Comparison of ENCODE assay signal across 11 cellular contexts in the genomic region with DNA sequence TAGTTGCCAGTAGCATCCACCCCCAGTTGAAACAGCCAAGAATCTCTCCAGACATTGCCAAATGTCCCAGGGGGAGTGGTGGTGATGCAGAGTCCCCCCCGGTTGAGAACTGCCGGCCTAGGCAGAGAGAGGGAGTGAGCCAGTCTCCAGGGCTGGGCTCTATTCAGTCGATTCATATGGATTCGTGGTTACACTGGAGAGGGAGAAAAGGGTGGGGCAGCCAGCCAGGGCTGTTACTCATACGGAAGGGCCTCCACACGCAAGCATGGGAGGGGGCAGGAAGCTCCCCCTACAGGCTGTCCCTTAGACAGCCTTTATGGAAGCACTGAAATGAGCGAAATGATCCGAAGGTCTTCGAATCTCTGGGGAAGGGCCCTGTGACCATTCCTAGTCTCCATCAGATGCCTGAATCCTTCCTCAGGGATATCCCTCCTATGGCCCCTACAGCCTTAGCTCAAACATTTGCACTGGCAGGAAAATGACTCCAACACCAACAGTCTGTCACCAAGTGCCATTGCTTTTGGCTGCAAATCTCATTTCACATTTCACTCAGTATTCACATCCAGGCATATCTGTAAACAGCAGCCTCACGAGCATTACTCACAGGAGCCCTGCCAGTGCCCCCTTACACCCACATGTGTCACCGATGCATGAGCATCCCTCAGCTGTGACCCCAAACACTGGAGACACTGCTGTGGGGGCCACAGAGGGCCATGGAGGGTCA. TPM values are rescaled to one million over a fixed set of nuclear protein-coding genes. Genes with fewer than 3 reads are reported as not detected.
A peak's percentile ranks its signal among the peaks of the same experiment; 100 is the strongest.
DNase-seq lines count a peak whose midpoint lies in the region; ATAC-seq and TF ChIP-seq lines count a peak whose summit lies in the region.
"Had no signal": no experiment of that assay in that cellular context is flagged by ENCODE, and none has a peak within 500 bp of the region (broad histone marks: within the 10 kb centered on the region; RNA-seq: fewer than 3 reads in every experiment).

No MANE protein-coding gene starts in this region.

- H3F3A ChIP-seq in MM.1S (ENCODE audit: insufficient read depth, low read length): no peaks in the 10 kb centered on the region

- DNase-seq in AG04449 (ENCODE audit: low read depth, low spot score): peak; percentile 50
- peak; percentile 88 for DNase-seq in HFFc6
- peak; percentile 70 for DNase-seq in amniotic stem cell (lab: John Stamatoyannopoulos, UW)
- peak; percentile 86 for DNase-seq in iris pigment epithelial cell (ENCODE audit: low read depth)
- DNase-seq in CD4-positive, alpha-beta memory T cell: no peak
- DNase-seq in NCI-H524 (lab: John Stamatoyannopoulos, UW): no peak
- no peak for DNase-seq in MM.1S
- DNase-seq: activated B cell treated with CpG ODN at 0.5 μM for 24 hours, pancreas had no signal

- H3K36me3 ChIP-seq in CD4-positive, alpha-beta memory T cell (ENCODE audit: insufficient read depth, low read length): no peaks in the 10 kb centered on the region
- H3K36me3 ChIP-seq in MM.1S (replicated peaks; ENCODE audit: insufficient read depth, low read length): no peaks in the 10 kb centered on the region
- H3K36me3 ChIP-seq: pancreas had no signal

- no peak for ATAC-seq in HG03442 (IDR thresholded peaks at IDR 0.05; ENCODE audit: unreplicated experiment)
- ATAC-seq: pancreas had no signal

- no peaks in the 10 kb centered on the region for H3K9me3 ChIP-seq in CD4-positive, alpha-beta memory T cell (ENCODE audit: control insufficient read depth in 1 of 2, low read length in 2 of 2)
- H3K9me3 ChIP-seq in MM.1S (replicated peaks; ENCODE audit: insufficient read depth, low read length): no peaks in the 10 kb centered on the region
- H3K9me3 ChIP-seq: pancreas had no signal

- POLR2A ChIA-PET in AG04449 (lab: Yijun Ruan, JAX): interaction anchor here (1.2 kb wide), 1 partner anchor 20 kb away, joined by 3 read pairs; no protein-coding TSS in a partner anchor
- POLR2A ChIA-PET in CD4-positive, alpha-beta memory T cell (lab: Charles Lee; ENCODE audit: partially characterized antibody): no interaction called here

- intact Hi-C loops in CD4-positive, alpha-beta memory T cell (cut with micrococcal nuclease): no loop called here

- peaks cover 29% of the 10 kb centered on the region for H3K4me1 Mint-ChIP-seq in HFFc6 (ENCODE audit: low read depth)
- H3K4me1 Mint-ChIP-seq in CD4-positive, alpha-beta memory T cell: no peaks in the 10 kb centered on the region
- H3K4me1 Mint-ChIP-seq: activated B cell treated with CpG ODN at 0.5 μM for 24 hours had no signal

- no peaks in the 10 kb centered on the region for H4K20me1 ChIP-seq in MM.1S (ENCODE audit: insufficient read depth, low read length)

- no peak overlapping the region for H3K4me3 Mint-ChIP-seq in HFFc6
- no peak overlapping the region for H3K4me3 Mint-ChIP-seq in CD4-positive, alpha-beta memory T cell
- H3K4me3 Mint-ChIP-seq: activated B cell treated with CpG ODN at 0.5 μM for 24 hours; dendritic cell treated with granulocyte-macrophage colony-stimulating factor and Interleukin-4, amounts not matched to agents 40 ng/mL and 50 ng/mL, for 4 days had no signal

- CTCF ChIA-PET in AG04449 (lab: Yijun Ruan, JAX): interaction anchor here (0.7 to 25.6 kb wide), 13 partner anchors 7 to 151 kb away, joined by 3 to 1135 read pairs (median 5); a partner anchor contains a TSS
- CTCF ChIA-PET in CD4-positive, alpha-beta memory T cell (lab: Charles Lee; ENCODE audit: partially characterized antibody): interaction anchor here (1.6 kb wide), 1 partner anchor 11 kb away, joined by 3 read pairs; no protein-coding TSS in a partner anchor

- H3K79me2 ChIP-seq in MM.1S (ENCODE audit: low read length): no peaks in the 10 kb centered on the region

- H3K36me3 Mint-ChIP-seq in HFFc6 (ENCODE audit: low read depth): no peaks in the 10 kb centered on the region
- no peaks in the 10 kb centered on the region for H3K36me3 Mint-ChIP-seq in CD4-positive, alpha-beta memory T cell

- no peak overlapping the region for H3K4me2 ChIP-seq in MM.1S (ENCODE audit: low read depth, low read length)

- H3K27ac Mint-ChIP-seq in HFFc6: peak overlapping the region; percentile 74
- no peak overlapping the region for H3K27ac Mint-ChIP-seq in CD4-positive, alpha-beta memory T cell
- H3K27ac Mint-ChIP-seq: activated B cell treated with CpG ODN at 0.5 μM for 24 hours; dendritic cell treated with granulocyte-macrophage colony-stimulating factor and Interleukin-4, amounts not matched to agents 40 ng/mL and 50 ng/mL, for 4 days had no signal

- H3K9ac ChIP-seq in MM.1S (ENCODE audit: low read length): no peak overlapping the region

- no peaks in the 10 kb centered on the region for H3K9me2 ChIP-seq in MM.1S (replicated peaks; ENCODE audit: insufficient read depth, low read length)

- no peaks in the 10 kb centered on the region for H3K27me3 ChIP-seq in CD4-positive, alpha-beta memory T cell (ENCODE audit: insufficient read depth, low read length)
- no peaks in the 10 kb centered on the region for H3K27me3 ChIP-seq in MM.1S (replicated peaks; ENCODE audit: insufficient read depth, low read length)
- H3K27me3 ChIP-seq: pancreas had no signal

- no peaks in the 10 kb centered on the region for H3K4me1 ChIP-seq in CD4-positive, alpha-beta memory T cell (ENCODE audit: insufficient read depth, low read length)
- peaks cover 4% of the 10 kb centered on the region; the same call in 1 of the 2 replicates for H3K4me1 ChIP-seq in MM.1S (ENCODE audit: low read length)

- H3K27ac ChIP-seq in CD4-positive, alpha-beta memory T cell (ENCODE audit: low read depth, low read length): no peak overlapping the region
- H3K27ac ChIP-seq in MM.1S (ENCODE audit: low read length): no peak overlapping the region
- H3K27ac ChIP-seq: pancreas had no signal

- TF ChIP-seq CTCF in AG04449 (IDR thresholded peaks at IDR 0.05; ENCODE audit: insufficient read depth, low read length, missing control alignments) (peak; percentile 67), HFFc6 (IDR thresholded peaks at IDR 0.05) (peak; percentile 81), MM.1S (IDR thresholded peaks at IDR 0.05; ENCODE audit: low read length) (no peak)

- no peak overlapping the region for H2AFZ ChIP-seq in MM.1S (ENCODE audit: low read length)

- no peaks in the 10 kb centered on the region for H3K9me3 Mint-ChIP-seq in HFFc6
- H3K9me3 Mint-ChIP-seq in CD4-positive, alpha-beta memory T cell: no peaks in the 10 kb centered on the region
- H3K9me3 Mint-ChIP-seq: activated B cell treated with CpG ODN at 0.5 μM for 24 hours; dendritic cell treated with granulocyte-macrophage colony-stimulating factor and Interleukin-4, amounts not matched to agents 40 ng/mL and 50 ng/mL, for 4 days had no signal

- H3K4me3 ChIP-seq in AG04449 (ENCODE audit: low read depth, low read length) (no peak overlapping the region), MM.1S (ENCODE audit: low read length) (no peak overlapping the region)
- no peak overlapping the region for H3K4me3 ChIP-seq in CD4-positive, alpha-beta memory T cell (ENCODE audit: low read length in 2 of 2)
- H3K4me3 ChIP-seq: pancreas had no signal

- peaks cover 8% of the 10 kb centered on the region for H3K27me3 Mint-ChIP-seq in HFFc6 (ENCODE audit: insufficient read depth)
- peaks cover 5 to 7% of the 10 kb centered on the region in 2 donors for H3K27me3 Mint-ChIP-seq in CD4-positive, alpha-beta memory T cell

RNA-seq across cellular contexts. Expression of a gene that starts 18.4 kb away (rescaled TPM):
- 10 to 100 TPM in 1 of 6 experiments, 1 to 10 TPM in 5; 7.8 to 10.2 (median 8.6) TPM for total RNA-seq in HFFc6 (2021; fragmentation: NEBNext Ultra II Directional; extraction: Animal tissue kit (Norgen Biotek cat#: 25700))
- total RNA-seq in CD4-positive, alpha-beta memory T cell: under 1 TPM; 0.25 to 0.70 TPM
- under 1 TPM; 0.13 to 0.30 TPM for polyA plus RNA-seq in CD4-positive, alpha-beta memory T cell

RNA-seq across cellular contexts. Expression of a gene that starts 29.5 kb away (rescaled TPM):
- 10 to 100 TPM; 72.9 to 95.1 (median 85.0) TPM for total RNA-seq in HFFc6 (2021; fragmentation: NEBNext Ultra II Directional; extraction: Animal tissue kit (Norgen Biotek cat#: 25700))
- total RNA-seq in CD4-positive, alpha-beta memory T cell: 1 to 10 TPM; 4.6 to 5.0 TPM
- polyA plus RNA-seq in CD4-positive, alpha-beta memory T cell: 1 to 10 TPM in 1 of 2 donors, under 1 TPM in 1; 0.80 to 3.1 TPM

Comparison
In these comparisons a context has a peak if more than half of its experiments do, and no peak if none do; other contexts are left out.
1. DNase-seq: peak in AG04449 (single experiment), HFFc6 (single experiment), amniotic stem cell (single experiment) and iris pigment epithelial cell (single experiment); none in CD4-positive, alpha-beta memory T cell (0 of 5), NCI-H524 (0 of 2) and MM.1S (single experiment).
2. RNA of a gene that starts 18.4 kb away (total RNA-seq): 7.8 to 10.2 TPM in HFFc6; 0.25 to 0.70 TPM in CD4-positive, alpha-beta memory T cell; every median in the first group is over 4 times any median in the second.
3. RNA of a gene that starts 29.5 kb away (total RNA-seq): 72.9 to 95.1 TPM in HFFc6; 4.6 to 5.0 TPM in CD4-positive, alpha-beta memory T cell; every median in the first group is over 10 times any median in the second.